Comparison of ENCODE assay signal across 22 cellular contexts in the genomic region with DNA sequence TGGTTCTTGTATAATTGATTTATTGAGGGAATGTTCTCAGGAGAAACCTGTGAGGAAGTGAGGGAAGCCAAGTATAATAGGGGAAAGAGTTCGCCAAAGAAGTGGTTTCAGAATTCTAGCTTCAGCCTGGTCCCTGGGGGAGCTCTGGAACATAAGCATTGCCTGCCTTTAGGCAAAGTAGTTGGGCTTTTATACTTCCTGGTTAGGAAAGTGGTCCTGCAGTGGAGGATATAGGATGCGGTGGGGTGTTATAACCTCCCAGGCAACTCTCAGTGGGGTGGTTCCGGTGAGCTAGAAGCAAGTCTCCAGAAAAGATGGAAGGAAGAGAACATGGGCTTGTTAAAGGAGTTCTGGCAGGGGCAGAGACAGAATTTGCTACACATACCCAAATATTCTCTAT. TPM values are rescaled to one million over a fixed set of nuclear protein-coding genes. Genes with fewer than 3 reads are reported as not detected.
"Had no signal": no experiment of that assay in that cellular context is flagged by ENCODE, and none has a peak within 500 bp of the region (broad histone marks: within the 10 kb centered on the region; RNA-seq: fewer than 3 reads in every experiment).

No MANE protein-coding gene starts in this region.

- H3K4me1 ChIP-seq: esophagus muscularis mucosa, lower lobe of right lung had no signal

- H3K27ac ChIP-seq: coronary artery, dorsolateral prefrontal cortex, esophagus muscularis mucosa, foreskin keratinocyte, heart right ventricle, lower lobe of right lung had no signal

- H3K36me3 ChIP-seq: esophagus muscularis mucosa, heart right ventricle, lower lobe of right lung had no signal

- H3K4me3 ChIP-seq: coronary artery, dorsolateral prefrontal cortex, esophagus muscularis mucosa, heart right ventricle, lower lobe of right lung had no signal

- ATAC-seq: foreskin keratinocyte; heart right ventricle; left colon; left lobe of liver; left ventricle myocardium superior; lower lobe of right lung; naive thymus-derived CD4-positive, alpha-beta T cell had no signal

- DNase-seq: dermis blood vessel endothelial cell; dorsolateral prefrontal cortex; effector CD4-positive, alpha-beta T cell; effector memory CD4-positive, alpha-beta T cell; foreskin keratinocyte; glutamatergic neuron; head of caudate nucleus; heart right ventricle; hippocampal formation; immature natural killer cell; islet precursor cell; kidney; kidney glomerular epithelial cell; left colon; left ventricle myocardium superior; lower lobe of right lung; mesendoderm; midbrain; naive thymus-derived CD4-positive, alpha-beta T cell had no signal

- H3K9me3 ChIP-seq: esophagus muscularis mucosa, heart right ventricle, lower lobe of right lung had no signal

- H3K27me3 ChIP-seq: esophagus muscularis mucosa, foreskin keratinocyte, heart right ventricle had no signal

RNA-seq across cellular contexts. Expression of a gene that starts 22.7 kb away (rescaled TPM):
- polyA plus RNA-seq: immature natural killer cell had no signal
